23 cellular contexts compared by ENCODE assay signal in the genomic region with DNA sequence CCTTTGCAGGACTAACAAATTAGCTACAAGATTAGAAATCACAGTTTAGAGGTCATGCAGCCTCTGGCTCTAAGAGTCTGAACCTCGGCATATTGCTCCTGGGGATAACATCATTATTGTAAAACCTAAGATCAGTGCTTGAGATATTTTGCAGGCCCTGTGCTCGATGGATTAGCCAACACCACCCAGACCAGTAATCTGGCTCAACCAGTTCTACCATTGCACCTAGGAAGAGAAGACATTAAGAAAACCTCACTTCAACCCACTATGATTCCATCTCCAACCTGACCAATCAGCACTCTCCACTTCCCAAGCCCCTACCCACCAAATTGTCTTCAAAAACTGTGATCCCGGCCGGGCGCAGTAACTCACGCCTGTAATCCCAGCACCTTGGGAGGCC.
"Had no signal": no experiment of that assay in that cellular context is flagged by ENCODE, and none has a peak within 500 bp of the region (broad histone marks: within the 10 kb centered on the region; RNA-seq: fewer than 3 reads in every experiment).

No MANE protein-coding gene starts in this region.

- H3K4me1 Mint-ChIP-seq: WTC11 had no signal

- H3K36me3 Mint-ChIP-seq: activated naive CD4-positive, alpha-beta T cell treated with anti-CD3 and anti-CD28 coated beads, Interleukin-2, amount 50 U/mL, for 24 hours had no signal

- H3K4me3 Mint-ChIP-seq: activated CD8-positive, alpha-beta T cell treated with anti-CD3 and anti-CD28 coated beads, Interleukin-2, amount 10 ng/mL, durations not matched to agents 7 days and 5 days; activated naive CD4-positive, alpha-beta T cell treated with anti-CD3 and anti-CD28 coated beads, Interleukin-2, amount 50 U/mL, for 24 hours; activated T-helper 1 cell treated with anti-CD3 and anti-CD28 coated beads, Interleukin-12 subunit alpha, Interleukin-12 subunit beta, Interleukin-2, Interleukin-4 antibody, amounts not matched to agents 30 ng/mL and 10 ng/mL and 1 ng/mL, durations not matched to agents 14 hours and 24 hours and 36 hours; central memory CD8-positive, alpha-beta T cell; T-helper 1 cell treated with Interleukin-12 subunit alpha and Interleukin-12 subunit beta and Interleukin-4 antibody, amounts not matched to agents 30 μg/mL and 1 μg/mL, for 36 hours; WTC11 had no signal

- H3K4me3 ChIP-seq: ascending aorta, body of pancreas, SJCRH30 had no signal

- DNase-seq: activated CD4-positive, alpha-beta T cell treated with anti-CD3 and anti-CD28 coated beads for 48 hours; activated CD4-positive, alpha-beta T cell treated with anti-CD3 and anti-CD28 coated beads, Interleukin-2, amount 50 U/mL, for 4 hours; activated CD4-positive, CD25-positive, alpha-beta regulatory T cell treated with anti-CD3 and anti-CD28 coated beads, Interleukin-2, amount 50 U/mL, for 72 hours; activated CD8-positive, alpha-beta memory T cell treated with anti-CD3 and anti-CD28 coated beads, Interleukin-2, amount 50 U/mL, for 48 hours; activated CD8-positive, alpha-beta T cell treated with anti-CD3 and anti-CD28 coated beads, Interleukin-2, amount 10 ng/mL, durations not matched to agents 7 days and 5 days; activated effector memory CD4-positive, alpha-beta T cell treated with Interleukin-2 at 50 U/mL for 16 hours; activated naive CD4-positive, alpha-beta T cell; activated T-cell treated with anti-CD3 and anti-CD28 coated beads, Interleukin-2, amount 50 U/mL, for 1 hour; amniotic stem cell; body of pancreas; NCI-H1105 treated with DMSO at 0.1 percent for 48 hours; NCI-H1436 treated with DMSO at 0.1 percent for 48 hours; NCI-H187; NCI-H2081; NCI-H446; NCI-H524; SJCRH30 had no signal

- H3K9me3 Mint-ChIP-seq: activated naive CD4-positive, alpha-beta T cell treated with anti-CD3 and anti-CD28 coated beads, Interleukin-2, amount 50 U/mL, for 24 hours; activated T-helper 1 cell treated with anti-CD3 and anti-CD28 coated beads, Interleukin-12 subunit alpha, Interleukin-12 subunit beta, Interleukin-2, Interleukin-4 antibody, amounts not matched to agents 30 ng/mL and 10 ng/mL and 1 ng/mL, durations not matched to agents 14 hours and 24 hours and 36 hours; central memory CD8-positive, alpha-beta T cell; T-helper 1 cell treated with Interleukin-12 subunit alpha and Interleukin-12 subunit beta and Interleukin-4 antibody, amounts not matched to agents 30 μg/mL and 1 μg/mL, for 36 hours had no signal

- H3K27ac Mint-ChIP-seq: activated CD8-positive, alpha-beta T cell treated with anti-CD3 and anti-CD28 coated beads, Interleukin-2, amount 10 ng/mL, durations not matched to agents 7 days and 5 days; activated naive CD4-positive, alpha-beta T cell treated with anti-CD3 and anti-CD28 coated beads, Interleukin-2, amount 50 U/mL, for 24 hours; activated T-helper 1 cell treated with anti-CD3 and anti-CD28 coated beads, Interleukin-12 subunit alpha, Interleukin-12 subunit beta, Interleukin-2, Interleukin-4 antibody, amounts not matched to agents 30 ng/mL and 10 ng/mL and 1 ng/mL, durations not matched to agents 14 hours and 24 hours and 36 hours; T-helper 1 cell treated with Interleukin-12 subunit alpha and Interleukin-12 subunit beta and Interleukin-4 antibody, amounts not matched to agents 30 μg/mL and 1 μg/mL, for 36 hours had no signal

- ATAC-seq: activated CD8-positive, alpha-beta T cell treated with anti-CD3 and anti-CD28 coated beads, Interleukin-2, amount 10 ng/mL, durations not matched to agents 7 days and 5 days; body of pancreas; WTC11 had no signal
